In genomic region chr21:42835611-42836401, GRCh38 we compare ENCODE assay signal across 1 cellular context.
TF ChIP-seq lines count a peak whose summit lies in the region.

No MANE protein-coding gene starts in this region.

TF ChIP-seq in K562, 482 proteins besides CTCF, POLR2A, EP300 and RAD21 (continued from another document):
- TF ChIP-seq, protein P1, sequence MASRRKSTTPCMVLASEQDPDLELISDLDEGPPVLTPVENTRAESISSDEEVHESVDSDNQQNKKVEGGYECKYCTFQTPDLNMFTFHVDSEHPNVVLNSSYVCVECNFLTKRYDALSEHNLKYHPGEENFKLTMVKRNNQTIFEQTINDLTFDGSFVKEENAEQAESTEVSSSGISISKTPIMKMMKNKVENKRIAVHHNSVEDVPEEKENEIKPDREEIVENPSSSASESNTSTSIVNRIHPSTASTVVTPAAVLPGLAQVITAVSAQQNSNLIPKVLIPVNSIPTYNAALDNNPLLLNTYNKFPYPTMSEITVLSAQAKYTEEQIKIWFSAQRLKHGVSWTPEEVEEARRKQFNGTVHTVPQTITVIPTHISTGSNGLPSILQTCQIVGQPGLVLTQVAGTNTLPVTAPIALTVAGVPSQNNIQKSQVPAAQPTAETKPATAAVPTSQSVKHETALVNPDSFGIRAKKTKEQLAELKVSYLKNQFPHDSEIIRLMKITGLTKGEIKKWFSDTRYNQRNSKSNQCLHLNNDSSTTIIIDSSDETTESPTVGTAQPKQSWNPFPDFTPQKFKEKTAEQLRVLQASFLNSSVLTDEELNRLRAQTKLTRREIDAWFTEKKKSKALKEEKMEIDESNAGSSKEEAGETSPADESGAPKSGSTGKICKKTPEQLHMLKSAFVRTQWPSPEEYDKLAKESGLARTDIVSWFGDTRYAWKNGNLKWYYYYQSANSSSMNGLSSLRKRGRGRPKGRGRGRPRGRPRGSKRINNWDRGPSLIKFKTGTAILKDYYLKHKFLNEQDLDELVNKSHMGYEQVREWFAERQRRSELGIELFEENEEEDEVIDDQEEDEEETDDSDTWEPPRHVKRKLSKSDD (conservative IDR thresholded peaks at IDR 0.05; ENCODE audit: low read length), result no peak
- TF ChIP-seq ZNF212 (CRISPR knock-in tag; IDR thresholded peaks at IDR 0.05) (no peak), ZFPM2 (CRISPR knock-in tag; IDR thresholded peaks at IDR 0.05) (no peak), ZBED1 (IDR thresholded peaks at IDR 0.05) (no peak), ZNF146 (CRISPR knock-in tag; IDR thresholded peaks at IDR 0.05; ENCODE audit: unreplicated experiment) (no peak), GTF2F1 (IDR thresholded peaks at IDR 0.05; ENCODE audit: low read depth, low read length) (no peak), NELFE (IDR thresholded peaks at IDR 0.05; ENCODE audit: insufficient read depth, insufficient read length) (no peak), FOXK2 (conservative IDR thresholded peaks at IDR 0.05 in 1 of 2, IDR thresholded peaks at IDR 0.05 in 1 of 2; ENCODE audit: low read depth in 2 of 2) (no peak)
- TF ChIP-seq, protein P2, sequence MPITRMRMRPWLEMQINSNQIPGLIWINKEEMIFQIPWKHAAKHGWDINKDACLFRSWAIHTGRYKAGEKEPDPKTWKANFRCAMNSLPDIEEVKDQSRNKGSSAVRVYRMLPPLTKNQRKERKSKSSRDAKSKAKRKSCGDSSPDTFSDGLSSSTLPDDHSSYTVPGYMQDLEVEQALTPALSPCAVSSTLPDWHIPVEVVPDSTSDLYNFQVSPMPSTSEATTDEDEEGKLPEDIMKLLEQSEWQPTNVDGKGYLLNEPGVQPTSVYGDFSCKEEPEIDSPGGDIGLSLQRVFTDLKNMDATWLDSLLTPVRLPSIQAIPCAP (CRISPR knock-in tag; IDR thresholded peaks at IDR 0.05; ENCODE audit: borderline replicate concordance), result no peak
